ENCODE assay signal across 27 cellular contexts in genomic region chr3:119356646-119357045, GRCh38.
DNase-seq lines count a peak whose midpoint lies in the region; ATAC-seq and TF ChIP-seq lines count a peak whose summit lies in the region.
"Had no signal": no experiment of that assay in that cellular context is flagged by ENCODE, and none has a peak within 500 bp of the region (broad histone marks: within the 10 kb centered on the region; RNA-seq: fewer than 3 reads in every experiment).

No MANE protein-coding gene starts in this region.

- peak overlapping the region in 4 of 7 donors; percentile 68 to 74 (median 74) for H3K27ac Mint-ChIP-seq in CD14-positive monocyte
- peak overlapping the region in 1 of 2 donors; percentile 2 for H3K27ac Mint-ChIP-seq in natural killer cell treated with Interleukin-12 subunit alpha and Interleukin-12 subunit beta and Interleukin-15 and Interleukin-18, amount 100 ng/mL, for 72 hours
- no peak overlapping the region for H3K27ac Mint-ChIP-seq in activated T-helper 17 cell treated with anti-CD3 and anti-CD28 coated beads, Interleukin-2, amount 50 U/mL, for 72 hours
- H3K27ac Mint-ChIP-seq: activated naive CD4-positive, alpha-beta T cell treated with anti-CD3 and anti-CD28 coated beads for 36 hours; neural progenitor cell; T-helper 2 cell treated with Interferon-gamma antibody and Interleukin-4, amounts not matched to agents 5 μg/mL and 100 μg/mL, for 36 hours had no signal

- no peaks in the 10 kb centered on the region for H3K27me3 ChIP-seq in MM.1S (replicated peaks; ENCODE audit: insufficient read depth, low read length)
- H3K27me3 ChIP-seq: BE2C, heart left ventricle, left lung, neural progenitor cell, transverse colon had no signal

- peaks cover 0 to 5% (median 0%) of the 10 kb centered on the region in 3 donors for H3K27me3 Mint-ChIP-seq in CD14-positive monocyte (ENCODE audit: low read depth in 3 of 3)
- H3K27me3 Mint-ChIP-seq in natural killer cell treated with Interleukin-12 subunit alpha and Interleukin-12 subunit beta and Interleukin-15 and Interleukin-18, amount 100 ng/mL, for 72 hours: no peaks in the 10 kb centered on the region
- H3K27me3 Mint-ChIP-seq in activated T-helper 17 cell treated with anti-CD3 and anti-CD28 coated beads, Interleukin-2, amount 50 U/mL, for 72 hours: no peaks in the 10 kb centered on the region

- no peaks in the 10 kb centered on the region for H4K20me1 ChIP-seq in MM.1S (ENCODE audit: insufficient read depth, low read length)

- peaks cover 37% of the 10 kb centered on the region for H3K4me1 Mint-ChIP-seq in CD14-positive monocyte
- H3K4me1 Mint-ChIP-seq in natural killer cell treated with Interleukin-12 subunit alpha and Interleukin-12 subunit beta and Interleukin-15 and Interleukin-18, amount 100 ng/mL, for 72 hours (ENCODE audit: low read depth in 2 of 2): peaks cover 31 to 32% of the 10 kb centered on the region in 2 donors
- H3K4me1 Mint-ChIP-seq in activated T-helper 17 cell treated with anti-CD3 and anti-CD28 coated beads, Interleukin-2, amount 50 U/mL, for 72 hours: peaks cover 21% of the 10 kb centered on the region

- H3K27ac ChIP-seq in MM.1S (ENCODE audit: low read length): no peak overlapping the region
- H3K27ac ChIP-seq: A549, neural progenitor cell, RWPE1, transverse colon had no signal

- H3K4me2 ChIP-seq in MM.1S (ENCODE audit: low read depth, low read length): peak overlapping the region; percentile 52; the same call in 1 of the 2 replicates
- H3K4me2 ChIP-seq: A549, neural progenitor cell had no signal

- intact Hi-C loops in CD14-positive monocyte (cut with micrococcal nuclease): loop anchor here in 1 of 2 donors (10.0 kb wide), 1 partner anchor 108 kb away; the partner anchor contains the start of genes POGLUT1 and TMEM39A

- no peak overlapping the region for H2AFZ ChIP-seq in MM.1S (ENCODE audit: low read length)

- no peaks in the 10 kb centered on the region for H3K9me3 ChIP-seq in MM.1S (replicated peaks; ENCODE audit: insufficient read depth, low read length)
- H3K9me3 ChIP-seq: A549, BE2C, heart left ventricle, left lung, mucosa of descending colon, transverse colon had no signal

- no peak for DNase-seq in CD14-positive monocyte (ENCODE audit: low spot score)
- DNase-seq in MM.1S: no peak
- DNase-seq in fibroblast of pulmonary artery (ENCODE audit: low read depth): peak; percentile 24
- DNase-seq in natural killer cell treated with Interleukin-12 subunit alpha and Interleukin-12 subunit beta and Interleukin-15 and Interleukin-18, amount 100 ng/mL, for 72 hours (ENCODE audit: low spot score): no peak
- no peak for DNase-seq in NOMO-1 (lab: John Stamatoyannopoulos, UW; ENCODE audit: unreplicated experiment in 2 of 2)
- DNase-seq in DMS 273 (lab: John Stamatoyannopoulos, UW; ENCODE audit: unreplicated experiment): no peak
- DNase-seq: activated CD4-positive, alpha-beta T cell treated with anti-CD3 and anti-CD28 coated beads for 4 hours; activated naive CD4-positive, alpha-beta T cell treated with anti-CD3 and anti-CD28 coated beads for 36 hours; activated T-cell treated with anti-CD3 and anti-CD28 coated beads, Interleukin-2, amount 50 U/mL, for 48 hours; BE2C; DND-41; H7; heart left ventricle; Kasumi-1; NCI-H1694 treated with DMSO at 0.1 percent for 48 hours; NCI-H526; stimulated activated naive CD8-positive, alpha-beta T cell treated with anti-CD3 and anti-CD28 coated beads, Interleukin-15, amount 100 ng/mL, for 72 hours; transverse colon had no signal

- no peak overlapping the region for H3K4me3 Mint-ChIP-seq in CD14-positive monocyte
- H3K4me3 Mint-ChIP-seq in natural killer cell treated with Interleukin-12 subunit alpha and Interleukin-12 subunit beta and Interleukin-15 and Interleukin-18, amount 100 ng/mL, for 72 hours: peak overlapping the region; percentile 35
- no peak overlapping the region for H3K4me3 Mint-ChIP-seq in activated T-helper 17 cell treated with anti-CD3 and anti-CD28 coated beads, Interleukin-2, amount 50 U/mL, for 72 hours
- H3K4me3 Mint-ChIP-seq: activated naive CD4-positive, alpha-beta T cell treated with anti-CD3 and anti-CD28 coated beads for 36 hours; neural progenitor cell; stimulated activated naive CD8-positive, alpha-beta T cell treated with anti-CD3 and anti-CD28 coated beads, Interleukin-15, amount 100 ng/mL, for 72 hours; T-helper 2 cell treated with Interferon-gamma antibody and Interleukin-4, amounts not matched to agents 5 μg/mL and 100 μg/mL, for 36 hours had no signal

- H3K9ac ChIP-seq in MM.1S (ENCODE audit: low read length): peak overlapping the region; percentile 6; the same call in 1 of the 2 replicates
- H3K9ac ChIP-seq: neural progenitor cell had no signal

- no peak overlapping the region for H3K4me3 ChIP-seq in MM.1S (ENCODE audit: low read length)
- no peak overlapping the region for H3K4me3 ChIP-seq in fibroblast of pulmonary artery (replicated peaks; ENCODE audit: low read depth, low read length)
- H3K4me3 ChIP-seq: A549, mucosa of descending colon, neural progenitor cell had no signal

- H3K4me1 ChIP-seq in MM.1S (ENCODE audit: low read length): peaks cover 15% of the 10 kb centered on the region
- H3K4me1 ChIP-seq: A549, BE2C had no signal

- TF ChIP-seq CTCF in CD14-positive monocyte (IDR thresholded peaks at IDR 0.05): no peak
- TF ChIP-seq CTCF in MM.1S (IDR thresholded peaks at IDR 0.05; ENCODE audit: low read length): no peak
- no peak for TF ChIP-seq CTCF in fibroblast of pulmonary artery (IDR thresholded peaks at IDR 0.05; ENCODE audit: low read length, missing control alignments)

- no peak for ATAC-seq in natural killer cell treated with Interleukin-12 subunit alpha and Interleukin-12 subunit beta and Interleukin-15 and Interleukin-18, amount 100 ng/mL, for 72 hours
- ATAC-seq in activated T-helper 17 cell treated with anti-CD3 and anti-CD28 coated beads, Interleukin-2, amount 50 U/mL, for 72 hours (replicated peaks): no peak
- no peak for ATAC-seq in HG02973 (IDR thresholded peaks at IDR 0.05; ENCODE audit: unreplicated experiment)
- ATAC-seq: A549; SK-N-SH treated with all-trans-retinoic acid at 6 μM for 48 hours; stimulated activated naive CD8-positive, alpha-beta T cell treated with anti-CD3 and anti-CD28 coated beads, Interleukin-15, amount 100 ng/mL, for 72 hours had no signal

- no peaks in the 10 kb centered on the region for H3K9me2 ChIP-seq in MM.1S (replicated peaks; ENCODE audit: insufficient read depth, low read length)

- peaks cover 6% of the 10 kb centered on the region; the same call in 1 of the 2 replicates for H3F3A ChIP-seq in MM.1S (ENCODE audit: insufficient read depth, low read length)

- no peaks in the 10 kb centered on the region for H3K36me3 ChIP-seq in MM.1S (replicated peaks; ENCODE audit: insufficient read depth, low read length)
- H3K36me3 ChIP-seq: BE2C, heart left ventricle, left lung, neural progenitor cell, transverse colon had no signal

- H3K9me3 Mint-ChIP-seq in CD14-positive monocyte: no peaks in the 10 kb centered on the region
- no peaks in the 10 kb centered on the region for H3K9me3 Mint-ChIP-seq in natural killer cell treated with Interleukin-12 subunit alpha and Interleukin-12 subunit beta and Interleukin-15 and Interleukin-18, amount 100 ng/mL, for 72 hours
- H3K9me3 Mint-ChIP-seq in activated T-helper 17 cell treated with anti-CD3 and anti-CD28 coated beads, Interleukin-2, amount 50 U/mL, for 72 hours: no peaks in the 10 kb centered on the region
- H3K9me3 Mint-ChIP-seq: activated naive CD4-positive, alpha-beta T cell treated with anti-CD3 and anti-CD28 coated beads for 36 hours; neural progenitor cell; stimulated activated naive CD8-positive, alpha-beta T cell treated with anti-CD3 and anti-CD28 coated beads, Interleukin-15, amount 100 ng/mL, for 72 hours; T-helper 2 cell treated with Interferon-gamma antibody and Interleukin-4, amounts not matched to agents 5 μg/mL and 100 μg/mL, for 36 hours had no signal

- H3K79me2 ChIP-seq in MM.1S (ENCODE audit: low read length): no peaks in the 10 kb centered on the region

- peaks cover 0 to 3% of the 10 kb centered on the region in 2 donors for H3K36me3 Mint-ChIP-seq in CD14-positive monocyte
- H3K36me3 Mint-ChIP-seq in natural killer cell treated with Interleukin-12 subunit alpha and Interleukin-12 subunit beta and Interleukin-15 and Interleukin-18, amount 100 ng/mL, for 72 hours: no peaks in the 10 kb centered on the region
- H3K36me3 Mint-ChIP-seq in activated T-helper 17 cell treated with anti-CD3 and anti-CD28 coated beads, Interleukin-2, amount 50 U/mL, for 72 hours (ENCODE audit: low read depth): no peaks in the 10 kb centered on the region
